16 cellular contexts compared by ENCODE assay signal in the genomic region with DNA sequence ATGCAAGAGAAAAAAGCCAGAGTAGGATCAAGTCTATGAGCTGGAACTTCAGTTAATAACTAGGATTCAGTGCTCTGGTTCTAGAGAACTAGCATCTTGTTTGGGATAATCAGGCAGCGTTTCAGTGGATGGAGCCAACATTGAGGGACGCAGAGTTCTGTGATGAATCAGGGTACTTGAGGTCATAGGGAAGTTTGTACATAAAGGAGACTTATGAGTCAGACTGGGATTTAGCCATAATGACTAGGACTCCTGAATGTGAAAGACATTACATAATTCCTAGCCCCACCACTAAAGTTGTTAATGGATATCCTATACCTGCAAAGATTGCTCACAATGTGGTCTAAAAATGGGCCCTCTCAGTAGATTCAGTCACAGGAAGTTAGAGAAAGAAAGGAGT. TPM values are rescaled to one million over a fixed set of nuclear protein-coding genes. Genes with fewer than 3 reads are reported as not detected.
A peak's percentile ranks its signal among the peaks of the same experiment; 100 is the strongest.
DNase-seq lines count a peak whose midpoint lies in the region; ATAC-seq, FAIRE-seq and TF ChIP-seq lines count a peak whose summit lies in the region.
"Had no signal": no experiment of that assay in that cellular context is flagged by ENCODE, and none has a peak within 500 bp of the region (broad histone marks: within the 10 kb centered on the region; RNA-seq: fewer than 3 reads in every experiment).

No MANE protein-coding gene starts in this region.

- peaks cover 4% of the 10 kb centered on the region for H3K9me3 Mint-ChIP-seq in astrocyte (ENCODE audit: unreplicated experiment)
- H3K9me3 Mint-ChIP-seq: activated naive CD8-positive, alpha-beta T cell treated with anti-CD3 and anti-CD28 coated beads, Interleukin-2, amount 10 ng/mL, durations not matched to agents 7 days and 5 days had no signal

- H3K4me1 ChIP-seq in astrocyte (ENCODE audit: insufficient read depth, low read length) (peaks cover 19% of the 10 kb centered on the region), right lobe of liver (no peaks in the 10 kb centered on the region)
- H3K4me1 ChIP-seq: transverse colon had no signal

- H3K36me3 Mint-ChIP-seq in astrocyte (ENCODE audit: low read depth, unreplicated experiment) = no peaks in the 10 kb centered on the region
- H3K36me3 Mint-ChIP-seq: activated naive CD8-positive, alpha-beta T cell treated with anti-CD3 and anti-CD28 coated beads, Interleukin-2, amount 10 ng/mL, durations not matched to agents 7 days and 5 days had no signal

- no peaks in the 10 kb centered on the region for H4K20me1 ChIP-seq in astrocyte (ENCODE audit: insufficient read depth, low read length)

- no peaks in the 10 kb centered on the region for H3K79me2 ChIP-seq in astrocyte (ENCODE audit: insufficient read depth, low read length)

- peak overlapping the region; percentile 7 for H3K9ac ChIP-seq in astrocyte (ENCODE audit: low read length)

- intact Hi-C loops in right lobe of liver (cut with DNase I) = no loop called here

- TF ChIP-seq CTCF in AG09309 (IDR thresholded peaks at IDR 0.05; ENCODE audit: control insufficient read depth, insufficient read depth, low read depth, low read length, missing control alignments) = no peak
- TF ChIP-seq CTCF in astrocyte (IDR thresholded peaks at IDR 0.05; ENCODE audit: insufficient read depth, low read depth, low read length) = no peak
- TF ChIP-seq CTCF in right lobe of liver (IDR thresholded peaks at IDR 0.05) = no peak

- no peaks in the 10 kb centered on the region for H3K27me3 ChIP-seq in astrocyte (ENCODE audit: insufficient read depth, low read length)
- no peaks in the 10 kb centered on the region for H3K27me3 ChIP-seq in right lobe of liver

- H3K9me3 ChIP-seq in astrocyte (ENCODE audit: insufficient read depth, low read depth, low read length) = no peaks in the 10 kb centered on the region
- no peaks in the 10 kb centered on the region for H3K9me3 ChIP-seq in right lobe of liver
- H3K9me3 ChIP-seq: transverse colon had no signal

- H3K4me1 Mint-ChIP-seq in astrocyte (ENCODE audit: low read depth, unreplicated experiment) = peaks cover 54% of the 10 kb centered on the region
- H3K4me1 Mint-ChIP-seq: activated naive CD8-positive, alpha-beta T cell treated with anti-CD3 and anti-CD28 coated beads, Interleukin-2, amount 10 ng/mL, durations not matched to agents 7 days and 5 days had no signal

- WGBS in right lobe of liver (ENCODE audit: insufficient coverage, low coverage, low lambda C conversion rate, missing lambda C conversion rate) = 73% methylated on average over 2 of the region's 2 CpGs

- peak overlapping the region; percentile 85 for H3K27ac Mint-ChIP-seq in astrocyte (ENCODE audit: unreplicated experiment)
- H3K27ac Mint-ChIP-seq: activated naive CD8-positive, alpha-beta T cell treated with anti-CD3 and anti-CD28 coated beads, Interleukin-2, amount 10 ng/mL, durations not matched to agents 7 days and 5 days had no signal

- ATAC-seq in right lobe of liver (no peak), HG02938 (IDR thresholded peaks at IDR 0.05; ENCODE audit: unreplicated experiment) (no peak)
- ATAC-seq: HepG2 had no signal

- H2AFZ ChIP-seq in astrocyte (ENCODE audit: low read depth, low read length) = no peak overlapping the region

- no peak overlapping the region for H3K4me3 ChIP-seq in AG09309 (ENCODE audit: control insufficient read depth, low read depth, low read length)
- H3K4me3 ChIP-seq in astrocyte (ENCODE audit: insufficient read depth, low read depth, low read length) = no peak overlapping the region
- H3K4me3 ChIP-seq in right lobe of liver = no peak overlapping the region
- H3K4me3 ChIP-seq: transverse colon had no signal

- H3K27me3 Mint-ChIP-seq in astrocyte (ENCODE audit: low read depth, unreplicated experiment) = no peaks in the 10 kb centered on the region

- peak overlapping the region; percentile 37 for H3K4me2 ChIP-seq in astrocyte (ENCODE audit: low read length)

- H3K4me3 Mint-ChIP-seq in astrocyte (ENCODE audit: unreplicated experiment) = no peak overlapping the region
- H3K4me3 Mint-ChIP-seq: activated naive CD8-positive, alpha-beta T cell treated with anti-CD3 and anti-CD28 coated beads, Interleukin-2, amount 10 ng/mL, durations not matched to agents 7 days and 5 days had no signal

- H3K27ac ChIP-seq in astrocyte (ENCODE audit: low read depth, low read length) = peak overlapping the region; percentile 60
- no peak overlapping the region for H3K27ac ChIP-seq in right lobe of liver
- H3K27ac ChIP-seq: C4-2B, transverse colon had no signal

- FAIRE-seq in astrocyte (lab: Jason Lieb, UNC) = peak; percentile 99
- FAIRE-seq: endometrium, HepG2 had no signal

- no peaks in the 10 kb centered on the region for H3K36me3 ChIP-seq in astrocyte (ENCODE audit: insufficient read depth, low read length)
- H3K36me3 ChIP-seq in right lobe of liver = no peaks in the 10 kb centered on the region
- H3K36me3 ChIP-seq: transverse colon had no signal

- DNase-seq in AG09309 (ENCODE audit: low read depth) (peak; percentile 49), LHCN-M2 (ENCODE audit: low read depth) (peak; percentile 95), astrocyte (ENCODE audit: low read depth) (peak; percentile 97), kidney glomerular epithelial cell (lab: John Stamatoyannopoulos, UW) (peak; percentile 79), right lobe of liver (no peak), SK-N-DZ (ENCODE audit: low spot score) (no peak), NCI-H748 (lab: John Stamatoyannopoulos, UW; ENCODE audit: unreplicated experiment) (no peak)
- DNase-seq: activated naive CD8-positive, alpha-beta T cell treated with anti-CD3 and anti-CD28 coated beads, Interleukin-2, amount 10 ng/mL, durations not matched to agents 7 days and 5 days; left cardiac atrium; transverse colon had no signal

- no peak for TF ChIP-seq POLR2A in right lobe of liver (IDR thresholded peaks at IDR 0.05)

RNA-seq across cellular contexts. Expression of gene SLN, which starts 6.8 kb away (rescaled TPM):
- total RNA-seq in LHCN-M2 (2014; rRNA removed) = not detected in 2 replicates
- polyA plus RNA-seq in LHCN-M2 (2012) = not detected
- total RNA-seq in astrocyte = 4.9 and 8.0 TPM in 2 replicates
- 1 to 10 TPM in 1 of 6 experiments, under 1 TPM in 3, not detected in 2; 0.55 to 5.3 (median 0.66) TPM for total RNA-seq in right lobe of liver
- polyA plus RNA-seq in SK-N-DZ (2014; cell fraction: cytosol; rRNA removed) = not detected in 2 replicates
- not detected in 2 replicates for polyA plus RNA-seq in SK-N-DZ (2014; cell fraction: nucleus; rRNA removed)
- total RNA-seq: activated CD8-positive, alpha-beta memory T cell treated with anti-CD3 and anti-CD28 coated beads for 36 hours; activated naive CD8-positive, alpha-beta T cell treated with anti-CD3 and anti-CD28 coated beads, Interleukin-2, amount 10 ng/mL, durations not matched to agents 7 days and 5 days; HepG2; omental fat pad had no signal
- polyA plus RNA-seq: HepG2 had no signal

Comparison
In these comparisons a context has a peak if more than half of its experiments do, and no peak if none do; other contexts are left out.
1. DNase-seq: peak in AG09309 (single experiment), LHCN-M2 (single experiment), astrocyte (single experiment) and kidney glomerular epithelial cell (single experiment); none in right lobe of liver (0 of 3), SK-N-DZ (single experiment) and NCI-H748 (single experiment).